In genomic region chr10:42866115-42866995, GRCh38 we compare ENCODE assay signal across 8 cellular contexts.
DNase-seq lines count a peak whose midpoint lies in the region; ATAC-seq, FAIRE-seq and TF ChIP-seq lines count a peak whose summit lies in the region.
"Had no signal": no experiment of that assay in that cellular context is flagged by ENCODE, and none has a peak within 500 bp of the region (broad histone marks: within the 10 kb centered on the region; RNA-seq: fewer than 3 reads in every experiment).

No MANE protein-coding gene starts in this region.

- H3K18ac ChIP-seq in neuronal stem cell (ENCODE audit: low read length) = peak overlapping the region; percentile 90

- WGBS in neuronal stem cell (ENCODE audit: extremely low coverage in 2 of 2, insufficient read length in 2 of 2, insufficient replicate concordance in 1 of 2), 2 donors = no CpG with 5 or more reads among the region's 87 CpGs

- no peak overlapping the region for H4K91ac ChIP-seq in neuronal stem cell (ENCODE audit: low read depth, low read length, poor library complexity)

- H2BK12ac ChIP-seq in neuronal stem cell (ENCODE audit: low read length) = no peak overlapping the region

- H2AK5ac ChIP-seq in neuronal stem cell (ENCODE audit: low read depth, low read length) = no peak overlapping the region

- H3K9me3 ChIP-seq in neuronal stem cell (replicated peaks in 1 of 2; ENCODE audit: control insufficient read depth in 2 of 2, insufficient read depth in 1 of 2, low read depth in 1 of 2, low read length in 2 of 2) (no peaks in the 10 kb centered on the region), tibial artery (no peaks in the 10 kb centered on the region)

- H3K4me3 Mint-ChIP-seq in activated T-helper 2 cell treated with anti-CD3 and anti-CD28 coated beads, Interferon-gamma antibody, Interleukin-2, Interleukin-4, amounts not matched to agents 10 μg/mL and 5 μg/mL and 100 μg/mL, durations not matched to agents 14 hours and 24 hours and 36 hours (ENCODE audit: low read depth) = no peak overlapping the region

- H3K27me3 ChIP-seq in neuronal stem cell (ENCODE audit: control insufficient read depth in 3 of 3, insufficient read depth in 3 of 3, low read depth in 1 of 3, low read length in 3 of 3) (peaks cover 0 to 13% (median 0%) of the 10 kb centered on the region in 3 experiments), tibial artery (peaks cover 0 to 32% of the 10 kb centered on the region in 2 donors)

- H3K4me3 ChIP-seq in neuronal stem cell (ENCODE audit: low read length in 2 of 2) = peak overlapping the region in 1 of 2 donors; percentile 70
- peak overlapping the region in 1 of 2 donors; percentile 20 for H3K4me3 ChIP-seq in tibial artery

- no peak overlapping the region for H3K27ac Mint-ChIP-seq in activated T-helper 2 cell treated with anti-CD3 and anti-CD28 coated beads, Interferon-gamma antibody, Interleukin-2, Interleukin-4, amounts not matched to agents 10 μg/mL and 5 μg/mL and 100 μg/mL, durations not matched to agents 14 hours and 24 hours and 36 hours

- peak overlapping the region; percentile 44 for H3K23ac ChIP-seq in neuronal stem cell (ENCODE audit: low read depth, low read length, poor library complexity)

- H3K79me1 ChIP-seq in neuronal stem cell (ENCODE audit: low read depth, low read length) = no peaks in the 10 kb centered on the region

- peaks cover 2% of the 10 kb centered on the region for H3K4me1 Mint-ChIP-seq in activated T-helper 2 cell treated with anti-CD3 and anti-CD28 coated beads, Interferon-gamma antibody, Interleukin-2, Interleukin-4, amounts not matched to agents 10 μg/mL and 5 μg/mL and 100 μg/mL, durations not matched to agents 14 hours and 24 hours and 36 hours (ENCODE audit: low read depth)

- peak; percentile 44 for DNase-seq in GM04504 (ENCODE audit: low read depth)
- DNase-seq in NOMO-1 treated with dmso at 0.1 percent for 144 hours (lab: John Stamatoyannopoulos, UW; ENCODE audit: unreplicated experiment) = peak; percentile 57
- peak; percentile 31 for DNase-seq in activated T-helper 2 cell treated with anti-CD3 and anti-CD28 coated beads, Interferon-gamma antibody, Interleukin-2, Interleukin-4, amounts not matched to agents 10 μg/mL and 5 μg/mL and 100 μg/mL, durations not matched to agents 14 hours and 24 hours and 36 hours (ENCODE audit: low spot score)
- DNase-seq in frontal cortex (ENCODE audit: low spot score in 2 of 2) = peak; percentile 70 to 85
- peak; percentile 74 for DNase-seq in neuronal stem cell (ENCODE audit: low spot score)
- DNase-seq in tibial artery = peak; percentile 64 to 79

- TF ChIP-seq CTCF in tibial artery (IDR thresholded peaks at IDR 0.05) = peak; percentile 61 to 70

- FAIRE-seq in frontal cortex (lab: Jason Lieb, UNC) = no peak

- H2AFZ ChIP-seq in neuronal stem cell (ENCODE audit: low read length) = peak overlapping the region; percentile 77

- ATAC-seq in HG02763 (IDR thresholded peaks at IDR 0.05; ENCODE audit: unreplicated experiment) = peak; percentile 78

- H2BK15ac ChIP-seq in neuronal stem cell (ENCODE audit: low read length) = no peak overlapping the region

- H2BK5ac ChIP-seq in neuronal stem cell (ENCODE audit: low read length) = no peak overlapping the region

- no peak overlapping the region for H2BK120ac ChIP-seq in neuronal stem cell (ENCODE audit: low read depth, low read length)

- H3K4me2 ChIP-seq in neuronal stem cell (ENCODE audit: insufficient read depth, low read length, poor library complexity, severe bottlenecking) = peak overlapping the region; percentile 49

- intact Hi-C loops in activated T-helper 2 cell treated with anti-CD3 and anti-CD28 coated beads, Interferon-gamma antibody, Interleukin-2, Interleukin-4, amounts not matched to agents 10 μg/mL and 5 μg/mL and 100 μg/mL, durations not matched to agents 14 hours and 24 hours and 36 hours (cut with micrococcal nuclease) = loop anchor here (1.0 to 5.0 kb wide), 2 partner anchors 239 to 596 kb away; no protein-coding TSS in a partner anchor
- intact Hi-C loops in tibial artery (cut with DNase I; ENCODE audit: low total_unique reads) = loop anchor here (5.0 kb wide), 1 partner anchor 241 kb away; no protein-coding TSS in a partner anchor

- H3K4me1 ChIP-seq in neuronal stem cell (ENCODE audit: control insufficient read depth in 2 of 2, insufficient read depth in 1 of 2, low read depth in 1 of 2, low read length in 2 of 2) (no peaks in the 10 kb centered on the region), tibial artery (peaks cover 0 to 13% (median 8%) of the 10 kb centered on the region in 4 donors)

- no peaks in the 10 kb centered on the region for H3K9me3 Mint-ChIP-seq in activated T-helper 2 cell treated with anti-CD3 and anti-CD28 coated beads, Interferon-gamma antibody, Interleukin-2, Interleukin-4, amounts not matched to agents 10 μg/mL and 5 μg/mL and 100 μg/mL, durations not matched to agents 14 hours and 24 hours and 36 hours

- H3K14ac ChIP-seq in neuronal stem cell (ENCODE audit: low read length) = peak overlapping the region; percentile 94

- peaks cover 39% of the 10 kb centered on the region for H3K27me3 Mint-ChIP-seq in activated T-helper 2 cell treated with anti-CD3 and anti-CD28 coated beads, Interferon-gamma antibody, Interleukin-2, Interleukin-4, amounts not matched to agents 10 μg/mL and 5 μg/mL and 100 μg/mL, durations not matched to agents 14 hours and 24 hours and 36 hours (ENCODE audit: low read depth)

- H3K4ac ChIP-seq in neuronal stem cell (ENCODE audit: low read length) = no peak overlapping the region

- H4K8ac ChIP-seq in neuronal stem cell (ENCODE audit: low read depth, low read length) = no peak overlapping the region

- H3K36me3 Mint-ChIP-seq in activated T-helper 2 cell treated with anti-CD3 and anti-CD28 coated beads, Interferon-gamma antibody, Interleukin-2, Interleukin-4, amounts not matched to agents 10 μg/mL and 5 μg/mL and 100 μg/mL, durations not matched to agents 14 hours and 24 hours and 36 hours (ENCODE audit: low read depth) = no peaks in the 10 kb centered on the region

- peak overlapping the region; percentile 79 for H3K9ac ChIP-seq in neuronal stem cell (ENCODE audit: low read depth, low read length, poor library complexity)

- no peaks in the 10 kb centered on the region for H3K36me3 ChIP-seq in neuronal stem cell (replicated peaks in 1 of 2; ENCODE audit: control insufficient read depth in 2 of 2, insufficient read depth in 2 of 2, low read length in 2 of 2)
- no peaks in the 10 kb centered on the region for H3K36me3 ChIP-seq in tibial artery

- H3K27ac ChIP-seq in neuronal stem cell (replicated peaks; ENCODE audit: low read length) = no peak overlapping the region
- no peak overlapping the region for H3K27ac ChIP-seq in tibial artery
- H3K27ac ChIP-seq: epithelial cell of prostate had no signal
